Comparison of ENCODE assay signal across 8 cellular contexts in the genomic region with DNA sequence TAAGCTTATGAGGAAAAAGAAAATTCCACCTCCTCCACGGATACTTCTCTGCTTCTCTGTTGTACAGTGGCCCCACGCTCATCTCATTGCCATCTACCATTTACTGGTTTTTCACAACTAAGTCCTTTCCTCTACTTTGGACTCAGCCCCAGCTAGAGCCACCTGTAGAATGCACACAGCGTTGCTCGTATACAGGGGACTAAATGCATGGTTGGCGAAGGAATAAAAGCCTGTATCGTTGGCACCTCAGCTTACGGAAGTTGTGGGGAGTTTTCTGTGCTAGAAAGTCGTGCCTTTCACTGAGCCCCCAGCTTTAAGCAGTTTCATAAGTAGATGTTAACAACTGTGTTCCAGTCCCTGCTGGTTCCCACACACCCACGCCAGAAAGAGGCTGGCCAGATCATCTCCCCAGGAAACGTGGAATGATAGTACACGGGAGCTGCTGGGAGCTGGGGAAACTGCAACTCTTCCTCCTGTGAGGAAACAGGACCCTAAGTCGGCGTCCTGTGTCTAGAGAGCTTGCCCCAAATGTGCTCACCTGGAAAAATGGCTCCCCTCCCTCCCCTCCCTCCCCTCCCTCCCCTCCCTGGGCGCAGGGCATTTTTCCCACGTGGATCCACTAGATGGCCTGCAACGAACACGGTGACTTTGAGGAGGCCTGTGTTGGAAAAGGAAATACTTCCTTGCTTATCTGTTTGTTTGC. TPM values are rescaled to one million over a fixed set of nuclear protein-coding genes. Genes with fewer than 3 reads are reported as not detected.
DNase-seq lines count a peak whose midpoint lies in the region; ATAC-seq lines count a peak whose summit lies in the region.

No MANE protein-coding gene starts in this region.

- DNase-seq in COLO829 (ENCODE audit: low spot score), result peak; percentile 45
- peak; percentile 87 for DNase-seq in LHCN-M2 (ENCODE audit: low read depth)
- peak in 47 of 58 donors; percentile 9 to 73 (median 37) for DNase-seq in anterior cingulate cortex (lab: John Stamatoyannopoulos, UW)
- peak; percentile 57 for DNase-seq in iPS-NIHi7 (ENCODE audit: extremely low spot score)
- DNase-seq in superior temporal gyrus (ENCODE audit: extremely low spot score), result peak; percentile 85
- DNase-seq in activated naive CD4-positive, alpha-beta T cell (lab: John Stamatoyannopoulos, UW), result no peak
- DNase-seq in NK-92 (lab: John Stamatoyannopoulos, UW; ENCODE audit: unreplicated experiment), result no peak

- ATAC-seq in GM19324 (IDR thresholded peaks at IDR 0.05; ENCODE audit: low FRiP score, unreplicated experiment), result no peak

RNA-seq across cellular contexts. Expression of a gene that starts 43.7 kb away (rescaled TPM):
- total RNA-seq in LHCN-M2 (2014; rRNA removed), result 27.8 and 33.4 TPM in 2 replicates
- 3.9 TPM for polyA plus RNA-seq in LHCN-M2 (2012)

Comparison
In these comparisons a context has a peak if more than half of its experiments do, and no peak if none do; other contexts are left out.
1. DNase-seq: peak in COLO829 (single experiment), LHCN-M2 (single experiment), anterior cingulate cortex (47 of 58), iPS-NIHi7 (single experiment) and superior temporal gyrus (single experiment); none in activated naive CD4-positive, alpha-beta T cell (0 of 4) and NK-92 (single experiment).